22 cellular contexts compared by ENCODE assay signal in genomic region chr12:103824290-103824689, GRCh38.
"Had no signal": no experiment of that assay in that cellular context is flagged by ENCODE, and none has a peak within 500 bp of the region (broad histone marks: within the 10 kb centered on the region; RNA-seq: fewer than 3 reads in every experiment).

No MANE protein-coding gene starts in this region.

- H3K4me3 Mint-ChIP-seq: activated naive CD8-positive, alpha-beta T cell; activated T-cell treated with anti-CD3 and anti-CD28 coated beads, Interleukin-2, amount 50 U/mL, for 72 hours; central memory CD8-positive, alpha-beta T cell; nephron had no signal

- H3K9me3 Mint-ChIP-seq: central memory CD8-positive, alpha-beta T cell; nephron had no signal

- ATAC-seq: activated T-cell treated with anti-CD3 and anti-CD28 coated beads, Interleukin-2, amount 50 U/mL, for 72 hours; heart left ventricle had no signal

- H3K36me3 ChIP-seq: heart left ventricle, left ventricle myocardium inferior had no signal

- H3K27ac ChIP-seq: epithelial cell of prostate, left ventricle myocardium inferior, tibial nerve, VCaP had no signal

- DNase-seq: activated CD4-positive, alpha-beta T cell treated with anti-CD3 and anti-CD28 coated beads for 4 hours; activated CD4-positive, alpha-beta T cell treated with anti-CD3 and anti-CD28 coated beads, Interleukin-2, amount 50 U/mL, for 4 hours; activated naive CD4-positive, alpha-beta T cell; activated T-cell treated with anti-CD3 and anti-CD28 coated beads for 4 hours; activated T-cell treated with anti-CD3 and anti-CD28 coated beads, Interleukin-2, amount 50 U/mL, for 72 hours; anterior cingulate cortex; dermis blood vessel endothelial cell; effector CD4-positive, alpha-beta T cell; heart left ventricle; kidney glomerular epithelial cell; left ventricle myocardium inferior; retina; stimulated activated CD4-positive, alpha-beta T cell treated with anti-CD3 and anti-CD28 coated beads, Interleukin-15, amount 100 ng/mL, for 24 hours; stimulated activated CD4-positive, alpha-beta T cell treated with anti-CD3 and anti-CD28 coated beads, Interleukin-2, amount 100 ng/mL, for 24 hours; stimulated activated naive CD4-positive, alpha-beta T cell had no signal

- H3K4me1 Mint-ChIP-seq: central memory CD8-positive, alpha-beta T cell had no signal

- H3K27me3 Mint-ChIP-seq: activated naive CD8-positive, alpha-beta T cell; central memory CD8-positive, alpha-beta T cell had no signal

- H3K4me3 ChIP-seq: heart left ventricle, left ventricle myocardium inferior, lung, tibial nerve had no signal

- H3K4me1 ChIP-seq: left ventricle myocardium inferior had no signal

- H3K27ac Mint-ChIP-seq: activated naive CD8-positive, alpha-beta T cell; activated T-cell treated with anti-CD3 and anti-CD28 coated beads, Interleukin-2, amount 50 U/mL, for 72 hours; nephron had no signal

- H3K27me3 ChIP-seq: heart left ventricle, tibial nerve had no signal
